33 cellular contexts compared by ENCODE assay signal in the genomic region with DNA sequence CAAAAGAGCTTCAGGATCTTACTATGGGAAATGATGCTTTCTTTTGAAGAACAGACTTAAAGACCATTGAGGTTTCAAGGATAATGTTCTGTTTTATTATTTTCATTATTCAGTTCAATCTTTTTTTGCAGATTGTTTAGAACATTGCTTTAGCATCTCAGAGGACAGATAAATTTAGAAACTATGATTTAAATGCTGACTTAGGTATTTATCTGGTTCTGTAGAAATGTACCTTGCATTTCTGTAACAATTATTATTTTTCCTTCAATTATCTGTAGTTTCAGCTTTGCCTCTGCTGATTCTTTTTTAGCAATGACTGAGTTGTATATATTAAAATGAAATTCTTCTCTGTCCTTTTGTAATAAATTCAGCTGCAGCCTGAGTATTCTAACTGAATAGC.
"Had no signal": no experiment of that assay in that cellular context is flagged by ENCODE, and none has a peak within 500 bp of the region (broad histone marks: within the 10 kb centered on the region; RNA-seq: fewer than 3 reads in every experiment).

No MANE protein-coding gene starts in this region.

- H2AFZ ChIP-seq: parathyroid adenoma had no signal

- H3K36me3 ChIP-seq: neutrophil, ovary, spleen, suprapubic skin, tibial artery, transverse colon, upper lobe of right lung, uterus had no signal

- H3K4me1 ChIP-seq: parathyroid adenoma, psoas muscle, spleen, suprapubic skin, testis, tibial artery, transverse colon, uterus had no signal

- H3K27me3 ChIP-seq: neutrophil, ovary, spleen, suprapubic skin, testis, tibial artery, transverse colon, upper lobe of right lung, uterus had no signal

- H3K79me2 ChIP-seq: parathyroid adenoma had no signal

- H3K27ac ChIP-seq: neutrophil, ovary, parathyroid adenoma, psoas muscle, skin epidermis, spleen, suprapubic skin, testis, tibial artery, transverse colon, upper lobe of right lung, uterus had no signal

- H3K36me3 Mint-ChIP-seq: natural killer cell; stimulated activated memory B cell treated with anti-CD40 and anti-IgM and Interleukin-4, amounts not matched to agents 10 μg/mL and 1 μg/mL and 100 μg/mL, for 72 hours; type B pancreatic cell had no signal

- H3K27ac Mint-ChIP-seq: naive thymus-derived CD4-positive, alpha-beta T cell; natural killer cell; nephron; progenitor cell of endocrine pancreas; stimulated activated memory B cell treated with anti-CD40 and anti-IgM and Interleukin-4, amounts not matched to agents 10 μg/mL and 1 μg/mL and 100 μg/mL, for 72 hours; stimulated activated naive CD8-positive, alpha-beta T cell treated with anti-CD3 and anti-CD28 coated beads, Interleukin-15, amount 100 ng/mL, for 72 hours; type B pancreatic cell had no signal

- H3K9ac ChIP-seq: parathyroid adenoma had no signal

- H3K4me3 ChIP-seq: ovary, psoas muscle, skin epidermis, smooth muscle cell, spleen, suprapubic skin, testis, tibial artery, transverse colon, upper lobe of right lung, uterus had no signal

- DNase-seq: naive thymus-derived CD4-positive, alpha-beta T cell; natural killer cell; nucleus accumbens; ovary; posterior cingulate gyrus; psoas muscle; right cardiac atrium; spleen; stimulated activated CD4-positive, alpha-beta T cell treated with anti-CD3 and anti-CD28 coated beads, Interleukin-12 subunit alpha, Interleukin-12 subunit beta, amount 100 ng/mL, for 4 hours; stimulated activated CD4-positive, alpha-beta T cell treated with anti-CD3 and anti-CD28 coated beads, Interleukin-1b, Interleukin-23, amount 100 ng/mL, for 48 hours; stimulated activated CD4-positive, alpha-beta T cell treated with anti-CD3 and anti-CD28 coated beads, Interleukin-4, amount 100 ng/mL, for 1 hour; stimulated activated CD4-positive, alpha-beta T cell treated with anti-CD3 and anti-CD28 coated beads, Interleukin-4, amount 100 ng/mL, for 4 hours; stimulated activated CD8-positive, alpha-beta memory T cell treated with anti-CD3 and anti-CD28 coated beads, Interleukin-4, amount 100 ng/mL, for 48 hours; stimulated activated naive CD4-positive, alpha-beta T cell; stimulated activated naive CD8-positive, alpha-beta T cell treated with anti-CD3 and anti-CD28 coated beads, Interleukin-15, amount 100 ng/mL, for 72 hours; stimulated activated naive CD8-positive, alpha-beta T cell treated with anti-CD3 and anti-CD28 coated beads, Interleukin-15, Interleukin-2, amounts not matched to agents 100 U/mL and 50 U/mL, for 24 hours; substantia nigra; testis; tibial artery; transverse colon; upper lobe of right lung; uterus had no signal

- H3K27me3 Mint-ChIP-seq: stimulated activated memory B cell treated with anti-CD40 and anti-IgM and Interleukin-4, amounts not matched to agents 10 μg/mL and 1 μg/mL and 100 μg/mL, for 72 hours; stimulated activated naive CD8-positive, alpha-beta T cell treated with anti-CD3 and anti-CD28 coated beads, Interleukin-15, amount 100 ng/mL, for 72 hours had no signal

- H3K4me1 Mint-ChIP-seq: naive thymus-derived CD4-positive, alpha-beta T cell; natural killer cell; stimulated activated memory B cell treated with anti-CD40 and anti-IgM and Interleukin-4, amounts not matched to agents 10 μg/mL and 1 μg/mL and 100 μg/mL, for 72 hours; stimulated activated naive CD8-positive, alpha-beta T cell treated with anti-CD3 and anti-CD28 coated beads, Interleukin-15, amount 100 ng/mL, for 72 hours had no signal

- H3K9me3 ChIP-seq: neutrophil, ovary, psoas muscle, suprapubic skin, testis, tibial artery, transverse colon, upper lobe of right lung, uterus had no signal

- ATAC-seq: naive thymus-derived CD4-positive, alpha-beta T cell; natural killer cell; psoas muscle; right cardiac atrium; sciatic nerve; stimulated activated memory B cell treated with anti-CD40 and anti-IgM and Interleukin-4, amounts not matched to agents 10 μg/mL and 1 μg/mL and 100 μg/mL, for 72 hours; stimulated activated naive CD8-positive, alpha-beta T cell treated with anti-CD3 and anti-CD28 coated beads, Interleukin-15, amount 100 ng/mL, for 72 hours; stimulated activated naive CD8-positive, alpha-beta T cell treated with anti-CD3 and anti-CD28 coated beads, Interleukin-15, Interleukin-2, amounts not matched to agents 100 U/mL and 50 U/mL, for 24 hours; upper lobe of right lung had no signal

- H3K4me2 ChIP-seq: smooth muscle cell had no signal

- H3K9me3 Mint-ChIP-seq: nephron, neural crest cell had no signal

- H3K4me3 Mint-ChIP-seq: naive thymus-derived CD4-positive, alpha-beta T cell; natural killer cell; nephron; neural crest cell; stimulated activated memory B cell treated with anti-CD40 and anti-IgM and Interleukin-4, amounts not matched to agents 10 μg/mL and 1 μg/mL and 100 μg/mL, for 72 hours; stimulated activated naive CD8-positive, alpha-beta T cell treated with anti-CD3 and anti-CD28 coated beads, Interleukin-15, amount 100 ng/mL, for 72 hours; type B pancreatic cell had no signal
